1 cellular context compared by ENCODE assay signal in the genomic region with DNA sequence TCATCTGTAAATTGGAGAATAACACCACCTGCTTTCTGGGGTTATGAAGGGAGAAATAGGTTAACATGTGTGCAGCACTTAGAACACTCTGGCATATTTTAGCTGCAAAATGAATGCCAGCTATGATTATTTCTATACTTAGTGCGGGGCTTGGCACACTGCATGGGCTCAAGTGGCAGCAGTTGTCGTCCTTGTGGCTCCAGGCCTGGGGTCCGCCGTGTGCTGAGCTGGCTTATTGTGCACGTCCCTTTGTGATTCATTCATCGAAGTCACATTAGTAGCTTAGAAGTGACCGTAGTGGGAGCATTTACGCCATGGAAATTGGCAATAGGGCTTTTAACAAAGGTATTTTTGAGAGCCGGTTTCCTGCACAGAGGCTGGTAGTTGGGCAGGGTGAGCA.
TF ChIP-seq lines count a peak whose summit lies in the region.

No MANE protein-coding gene starts in this region.

TF ChIP-seq in H1, 55 proteins besides CTCF, POLR2A, EP300 and RAD21 (continued from another document):
- no peak for TF ChIP-seq BCL11A (IDR thresholded peaks at IDR 0.05; ENCODE audit: low read depth in 2 of 2, low read length in 2 of 2)
- no peak for TF ChIP-seq RBBP5 (IDR thresholded peaks at IDR 0.05; ENCODE audit: borderline replicate concordance, low read depth, low read length)
- TF ChIP-seq, protein P1, sequence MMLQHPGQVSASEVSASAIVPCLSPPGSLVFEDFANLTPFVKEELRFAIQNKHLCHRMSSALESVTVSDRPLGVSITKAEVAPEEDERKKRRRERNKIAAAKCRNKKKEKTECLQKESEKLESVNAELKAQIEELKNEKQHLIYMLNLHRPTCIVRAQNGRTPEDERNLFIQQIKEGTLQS (IDR thresholded peaks at IDR 0.05; ENCODE audit: insufficient read depth, low read depth, low read length) = no peak
